Comparison of ENCODE assay signal across 8 cellular contexts in genomic region chr19:55503447-55504251, GRCh38. TPM values are rescaled to one million over a fixed set of nuclear protein-coding genes. Genes with fewer than 3 reads are reported as not detected.
A peak's percentile ranks its signal among the peaks of the same experiment; 100 is the strongest.
DNase-seq lines count a peak whose midpoint lies in the region; ATAC-seq and TF ChIP-seq lines count a peak whose summit lies in the region.

No MANE protein-coding gene starts in this region.

- peak overlapping the region; percentile 37; the same call in 1 of the 2 replicates for H3K4me2 ChIP-seq in GM23338

- no peak overlapping the region for H3K27ac ChIP-seq in GM23338 (ENCODE audit: low read depth)

- TF ChIP-seq CTCF in GM23338 (conservative IDR thresholded peaks at IDR 0.05; ENCODE audit: low read depth in 2 of 2) (peak; percentile 89 to 99), neural crest cell (conservative IDR thresholded peaks at IDR 0.05) (peak; percentile 99)

- peak; percentile 97 for ATAC-seq in GM23338
- peak; percentile 97 for ATAC-seq in stimulated activated naive CD8-positive, alpha-beta T cell treated with anti-CD3 and anti-CD28 coated beads, Interleukin-15, amount 100 ng/mL, for 72 hours

- no peaks in the 10 kb centered on the region for H3K4me1 ChIP-seq in GM23338 (ENCODE audit: insufficient read depth)

- H3K27ac Mint-ChIP-seq in GM23338 (no peak overlapping the region), neural crest cell (ENCODE audit: unreplicated experiment) (no peak overlapping the region)
- H3K27ac Mint-ChIP-seq in activated T-helper 2 cell treated with anti-CD3 and anti-CD28 coated beads, Interferon-gamma antibody, Interleukin-2, Interleukin-4, amounts not matched to agents 10 μg/mL and 5 μg/mL and 100 μg/mL, durations not matched to agents 14 hours and 24 hours and 36 hours = peak overlapping the region; percentile 75
- peak overlapping the region; percentile 49 to 89 for H3K27ac Mint-ChIP-seq in stimulated activated naive CD8-positive, alpha-beta T cell treated with anti-CD3 and anti-CD28 coated beads, Interleukin-15, amount 100 ng/mL, for 72 hours

- H3K4me3 Mint-ChIP-seq in GM23338 (peak overlapping the region; percentile 39), neural crest cell (peak overlapping the region; percentile 54)
- peak overlapping the region; percentile 75 for H3K4me3 Mint-ChIP-seq in activated T-helper 2 cell treated with anti-CD3 and anti-CD28 coated beads, Interferon-gamma antibody, Interleukin-2, Interleukin-4, amounts not matched to agents 10 μg/mL and 5 μg/mL and 100 μg/mL, durations not matched to agents 14 hours and 24 hours and 36 hours (ENCODE audit: low read depth)
- peak overlapping the region; percentile 75 to 76 for H3K4me3 Mint-ChIP-seq in stimulated activated naive CD8-positive, alpha-beta T cell treated with anti-CD3 and anti-CD28 coated beads, Interleukin-15, amount 100 ng/mL, for 72 hours

- H3K4me1 Mint-ChIP-seq in GM23338 (no peaks in the 10 kb centered on the region), neural crest cell (peaks cover 4% of the 10 kb centered on the region)
- H3K4me1 Mint-ChIP-seq in activated T-helper 2 cell treated with anti-CD3 and anti-CD28 coated beads, Interferon-gamma antibody, Interleukin-2, Interleukin-4, amounts not matched to agents 10 μg/mL and 5 μg/mL and 100 μg/mL, durations not matched to agents 14 hours and 24 hours and 36 hours (ENCODE audit: low read depth) = peaks cover 15% of the 10 kb centered on the region
- peaks cover 27% of the 10 kb centered on the region for H3K4me1 Mint-ChIP-seq in stimulated activated naive CD8-positive, alpha-beta T cell treated with anti-CD3 and anti-CD28 coated beads, Interleukin-15, amount 100 ng/mL, for 72 hours

- peak overlapping the region; percentile 24; the same call in 1 of the 2 replicates for H3K4me3 ChIP-seq in GM23338

- H3K9me3 Mint-ChIP-seq in GM23338 = peaks cover 21% of the 10 kb centered on the region
- peaks cover 8% of the 10 kb centered on the region for H3K9me3 Mint-ChIP-seq in activated T-helper 2 cell treated with anti-CD3 and anti-CD28 coated beads, Interferon-gamma antibody, Interleukin-2, Interleukin-4, amounts not matched to agents 10 μg/mL and 5 μg/mL and 100 μg/mL, durations not matched to agents 14 hours and 24 hours and 36 hours
- H3K9me3 Mint-ChIP-seq in neural crest cell = no peaks in the 10 kb centered on the region
- peaks cover 7 to 8% of the 10 kb centered on the region in 2 donors for H3K9me3 Mint-ChIP-seq in stimulated activated naive CD8-positive, alpha-beta T cell treated with anti-CD3 and anti-CD28 coated beads, Interleukin-15, amount 100 ng/mL, for 72 hours

- intact Hi-C loops in activated T-helper 2 cell treated with anti-CD3 and anti-CD28 coated beads, Interferon-gamma antibody, Interleukin-2, Interleukin-4, amounts not matched to agents 10 μg/mL and 5 μg/mL and 100 μg/mL, durations not matched to agents 14 hours and 24 hours and 36 hours (cut with micrococcal nuclease) = loop anchor here (1.0 to 5.0 kb wide), 2 partner anchors 36 to 361 kb away; no protein-coding TSS in a partner anchor

- DNase-seq in EH (ENCODE audit: low read depth) = peak; percentile 89
- DNase-seq in GM23338 (ENCODE audit: low spot score) = peak; percentile 95
- DNase-seq in LHCN-M2 (ENCODE audit: low read depth) = peak; percentile 88
- DNase-seq in RPMI8226 = peak; percentile 91
- DNase-seq in activated T-helper 2 cell treated with anti-CD3 and anti-CD28 coated beads, Interferon-gamma antibody, Interleukin-2, Interleukin-4, amounts not matched to agents 10 μg/mL and 5 μg/mL and 100 μg/mL, durations not matched to agents 14 hours and 24 hours and 36 hours (ENCODE audit: low spot score) = peak; percentile 90
- DNase-seq in fibroblast of the conjunctiva (ENCODE audit: low read depth) = peak; percentile 76
- peak; percentile 92 for DNase-seq in neural crest cell (ENCODE audit: low read depth, low spot score)
- DNase-seq in stimulated activated naive CD8-positive, alpha-beta T cell treated with anti-CD3 and anti-CD28 coated beads, Interleukin-15, amount 100 ng/mL, for 72 hours = peak; percentile 91 to 95

- no peaks in the 10 kb centered on the region for H3F3A ChIP-seq in GM23338 (replicated peaks; ENCODE audit: low read depth)

- no peaks in the 10 kb centered on the region for H4K20me1 ChIP-seq in GM23338 (replicated peaks; ENCODE audit: insufficient read depth)

- H3K9me2 ChIP-seq in GM23338 (ENCODE audit: insufficient read depth) = no peaks in the 10 kb centered on the region

- H3K27me3 ChIP-seq in GM23338 (ENCODE audit: insufficient read depth) = peaks cover 32% of the 10 kb centered on the region

- peaks cover 15% of the 10 kb centered on the region for H3K36me3 Mint-ChIP-seq in GM23338 (ENCODE audit: low read depth)
- peaks cover 6% of the 10 kb centered on the region for H3K36me3 Mint-ChIP-seq in activated T-helper 2 cell treated with anti-CD3 and anti-CD28 coated beads, Interferon-gamma antibody, Interleukin-2, Interleukin-4, amounts not matched to agents 10 μg/mL and 5 μg/mL and 100 μg/mL, durations not matched to agents 14 hours and 24 hours and 36 hours (ENCODE audit: low read depth)
- H3K36me3 Mint-ChIP-seq in neural crest cell (ENCODE audit: low read depth) = no peaks in the 10 kb centered on the region

- H3K27me3 Mint-ChIP-seq in GM23338 (ENCODE audit: insufficient read depth, low read depth, poor library complexity) (peaks cover 41% of the 10 kb centered on the region), neural crest cell (ENCODE audit: low read depth) (peaks cover 8% of the 10 kb centered on the region)
- peaks cover 3% of the 10 kb centered on the region for H3K27me3 Mint-ChIP-seq in activated T-helper 2 cell treated with anti-CD3 and anti-CD28 coated beads, Interferon-gamma antibody, Interleukin-2, Interleukin-4, amounts not matched to agents 10 μg/mL and 5 μg/mL and 100 μg/mL, durations not matched to agents 14 hours and 24 hours and 36 hours (ENCODE audit: low read depth)
- no peaks in the 10 kb centered on the region for H3K27me3 Mint-ChIP-seq in stimulated activated naive CD8-positive, alpha-beta T cell treated with anti-CD3 and anti-CD28 coated beads, Interleukin-15, amount 100 ng/mL, for 72 hours

- H2AFZ ChIP-seq in GM23338 = peak overlapping the region; percentile 96; the same call in 1 of the 2 replicates

- no peaks in the 10 kb centered on the region for H3K36me3 ChIP-seq in GM23338 (ENCODE audit: insufficient read depth)

- no peaks in the 10 kb centered on the region for H3K79me2 ChIP-seq in GM23338 (replicated peaks; ENCODE audit: insufficient read depth)

TF ChIP-seq in GM23338, 12 proteins besides CTCF, POLR2A, EP300 and RAD21:
- peak; percentile 99 for TF ChIP-seq CREB1 (CRISPR knock-in tag; IDR thresholded peaks at IDR 0.05; ENCODE audit: low read depth)
- no peak for TF ChIP-seq EZH2phosphoT487 (IDR thresholded peaks at IDR 0.05; ENCODE audit: unreplicated experiment)

RNA-seq across cellular contexts. Expression of gene SSC5D, which starts 15.4 kb away (rescaled TPM):
- 0.69 and 1.2 TPM in 2 replicates for total RNA-seq in GM23338 (2014; rRNA removed; shearing (Covaris generic))
- polyA plus RNA-seq in GM23338 (2016; fragmentation: Nextera tagmentation; extraction: Ambion mirVana) = 0.14 and 0.23 TPM in 2 replicates
- total RNA-seq in LHCN-M2 (2014; rRNA removed) (0.34 and 0.45 TPM in 2 replicates), neural crest cell (1.3 and 1.5 TPM in 2 replicates)
- 1.9 TPM for polyA plus RNA-seq in LHCN-M2 (2012)
- total RNA-seq in activated T-helper 2 cell treated with anti-CD3 and anti-CD28 coated beads, Interferon-gamma antibody, Interleukin-2, Interleukin-4, amounts not matched to agents 10 μg/mL and 5 μg/mL and 100 μg/mL, durations not matched to agents 14 hours and 24 hours and 36 hours = 0.41 and 0.71 TPM in 2 replicates

RNA-seq across cellular contexts. Expression of gene NAT14, which starts 18.7 kb away (rescaled TPM):
- 25.4 and 27.8 TPM in 2 replicates for total RNA-seq in GM23338 (2014; rRNA removed; shearing (Covaris generic))
- polyA plus RNA-seq in GM23338 (2016; fragmentation: Nextera tagmentation; extraction: Ambion mirVana) = 39.6 and 45.5 TPM in 2 replicates
- total RNA-seq in LHCN-M2 (2014; rRNA removed) = 23.7 and 25.8 TPM in 2 replicates
- polyA plus RNA-seq in LHCN-M2 (2012) = 54.5 TPM
- total RNA-seq in activated T-helper 2 cell treated with anti-CD3 and anti-CD28 coated beads, Interferon-gamma antibody, Interleukin-2, Interleukin-4, amounts not matched to agents 10 μg/mL and 5 μg/mL and 100 μg/mL, durations not matched to agents 14 hours and 24 hours and 36 hours = 20.0 and 20.2 TPM in 2 replicates
- total RNA-seq in neural crest cell = 81.1 and 87.9 TPM in 2 replicates

RNA-seq across cellular contexts. Expression of gene ZNF628, which starts 27.2 kb away (rescaled TPM):
- 10.7 and 12.7 TPM in 2 replicates for total RNA-seq in GM23338 (2014; rRNA removed; shearing (Covaris generic))
- polyA plus RNA-seq in GM23338 (2016; fragmentation: Nextera tagmentation; extraction: Ambion mirVana) = 3.9 and 4.9 TPM in 2 replicates
- total RNA-seq in LHCN-M2 (2014; rRNA removed) = 2.7 and 9.2 TPM in 2 replicates
- 4.3 TPM for polyA plus RNA-seq in LHCN-M2 (2012)
- total RNA-seq in activated T-helper 2 cell treated with anti-CD3 and anti-CD28 coated beads, Interferon-gamma antibody, Interleukin-2, Interleukin-4, amounts not matched to agents 10 μg/mL and 5 μg/mL and 100 μg/mL, durations not matched to agents 14 hours and 24 hours and 36 hours = 8.6 and 9.5 TPM in 2 replicates
- total RNA-seq in neural crest cell = 14.8 and 15.0 TPM in 2 replicates

RNA-seq across cellular contexts. Expression of gene SBK2, which starts 33.3 kb away (rescaled TPM):
- total RNA-seq in GM23338 (2014; rRNA removed; shearing (Covaris generic)) = 2.0 and 3.5 TPM in 2 replicates
- 0.82 and 1.1 TPM in 2 replicates for polyA plus RNA-seq in GM23338 (2016; fragmentation: Nextera tagmentation; extraction: Ambion mirVana)
- 0.71 and 1.5 TPM in 2 replicates for total RNA-seq in LHCN-M2 (2014; rRNA removed)
- polyA plus RNA-seq in LHCN-M2 (2012) = 0.49 TPM
- total RNA-seq in activated T-helper 2 cell treated with anti-CD3 and anti-CD28 coated beads, Interferon-gamma antibody, Interleukin-2, Interleukin-4, amounts not matched to agents 10 μg/mL and 5 μg/mL and 100 μg/mL, durations not matched to agents 14 hours and 24 hours and 36 hours = not detected in 2 replicates
- total RNA-seq in neural crest cell = not detected in 2 replicates

RNA-seq across cellular contexts. Expression of gene C19orf85, which starts 39.1 kb away (rescaled TPM):
- total RNA-seq in GM23338 (2014; rRNA removed; shearing (Covaris generic)) = 0.85 and 1.7 TPM in 2 replicates
- polyA plus RNA-seq in GM23338 (2016; fragmentation: Nextera tagmentation; extraction: Ambion mirVana) = 2.1 and 3.4 TPM in 2 replicates
- total RNA-seq in LHCN-M2 (2014; rRNA removed) (not detected in 2 replicates), neural crest cell (not detected in 2 replicates)
- not detected for polyA plus RNA-seq in LHCN-M2 (2012)
- not detected in 2 replicates for total RNA-seq in activated T-helper 2 cell treated with anti-CD3 and anti-CD28 coated beads, Interferon-gamma antibody, Interleukin-2, Interleukin-4, amounts not matched to agents 10 μg/mL and 5 μg/mL and 100 μg/mL, durations not matched to agents 14 hours and 24 hours and 36 hours

Comparison
In these comparisons a context has a peak if more than half of its experiments do, and no peak if none do; other contexts are left out.
1. H3K27ac Mint-ChIP-seq: peak in activated T-helper 2 cell treated with anti-CD3 and anti-CD28 coated beads, Interferon-gamma antibody, Interleukin-2, Interleukin-4, amounts not matched to agents 10 μg/mL and 5 μg/mL and 100 μg/mL, durations not matched to agents 14 hours and 24 hours and 36 hours (single experiment) and stimulated activated naive CD8-positive, alpha-beta T cell treated with anti-CD3 and anti-CD28 coated beads, Interleukin-15, amount 100 ng/mL, for 72 hours (2 of 2); none in GM23338 (single experiment) and neural crest cell (single experiment).
2. Peak in every context shown above with its lines, with median percentiles within 50 percentile points of each other: DNase-seq and H3K4me3 Mint-ChIP-seq.